29 cellular contexts compared by ENCODE assay signal in the genomic region with DNA sequence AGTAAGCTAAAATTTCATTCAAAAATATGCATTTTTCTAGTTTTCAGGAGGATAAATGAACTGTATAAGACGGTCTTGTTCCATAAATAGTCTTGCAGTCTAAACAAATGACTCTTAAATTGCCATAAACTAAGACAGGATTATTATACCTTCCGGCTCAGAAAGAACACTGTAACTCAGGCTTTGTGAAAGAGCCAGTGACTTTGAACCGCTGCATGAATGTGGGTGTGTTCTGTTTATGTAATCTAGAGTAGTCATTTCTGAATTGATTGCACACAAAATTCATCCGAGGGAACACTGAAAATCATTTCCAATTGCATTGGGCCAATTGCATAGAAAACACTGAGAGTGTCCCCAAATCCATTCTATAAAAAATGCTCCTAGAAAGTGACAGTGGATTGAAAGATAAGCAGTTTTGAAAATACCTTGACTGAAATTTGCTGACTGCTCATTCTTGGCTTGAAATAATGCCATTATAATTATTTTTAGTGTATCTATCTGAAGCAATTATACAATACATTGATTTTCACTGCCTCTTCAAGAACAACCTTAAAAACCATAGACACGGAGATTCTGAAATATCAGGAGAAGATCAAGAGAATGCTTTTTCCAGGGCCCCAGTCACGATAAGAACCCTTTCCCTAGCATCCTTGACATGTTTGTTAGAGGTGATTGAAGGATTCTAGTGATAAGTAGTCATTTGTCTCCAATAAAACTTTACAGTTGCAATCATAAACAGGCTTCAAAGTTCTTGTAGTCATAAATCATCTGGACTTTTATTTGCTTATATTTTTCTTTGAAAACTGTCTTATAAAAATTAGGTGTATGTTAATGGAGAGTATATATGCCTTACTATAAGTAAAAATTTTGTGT. TPM values are rescaled to one million over a fixed set of nuclear protein-coding genes. Genes with fewer than 3 reads are reported as not detected.
"Had no signal": no experiment of that assay in that cellular context is flagged by ENCODE, and none has a peak within 500 bp of the region (broad histone marks: within the 10 kb centered on the region; RNA-seq: fewer than 3 reads in every experiment).

No MANE protein-coding gene starts in this region.

- FAIRE-seq: colon, endometrium, frontal cortex, islet of Langerhans had no signal

- H3K27me3 ChIP-seq: esophagus squamous epithelium, right atrium auricular region, upper lobe of left lung, vagina had no signal

- H3K9me3 ChIP-seq: esophagus squamous epithelium, right atrium auricular region, upper lobe of left lung, vagina had no signal

- DNase-seq: activated B cell treated with CpG ODN at 0.5 μM for 24 hours; activated CD4-positive, alpha-beta T cell treated with anti-CD3 and anti-CD28 coated beads, Interleukin-2, amount 50 U/mL, for 1 hour; activated CD8-positive, alpha-beta T cell treated with anti-CD3 and anti-CD28 coated beads for 36 hours; activated gamma-delta T cell treated with Interleukin-2 at 50 U/mL for 16 hours; activated naive CD4-positive, alpha-beta T cell treated with anti-CD3 and anti-CD28 coated beads, Interleukin-2, amount 50 U/mL, for 16 hours; activated T-cell treated with anti-CD3 and anti-CD28 coated beads, Interleukin-2, amount 50 U/mL, for 4 hours; amygdala; dermis blood vessel endothelial cell; effector CD4-positive, alpha-beta T cell; esophagus squamous epithelium; left ventricle myocardium inferior; stimulated activated CD4-positive, alpha-beta T cell treated with anti-CD3 and anti-CD28 coated beads, Interleukin-12 subunit alpha, Interleukin-12 subunit beta, amount 100 ng/mL, for 4 hours; stimulated activated CD4-positive, alpha-beta T cell treated with anti-CD3 and anti-CD28 coated beads, Interleukin-4, amount 100 ng/mL, for 1 hour; substantia nigra; upper lobe of left lung had no signal

- ATAC-seq: activated CD8-positive, alpha-beta T cell treated with anti-CD3 and anti-CD28 coated beads for 36 hours; activated T-cell treated with anti-CD3 and anti-CD28 coated beads, Interleukin-2, amount 50 U/mL, for 4 hours; activated T-helper 17 cell treated with anti-CD3 and anti-CD28 coated beads, Interleukin-2, amount 50 U/mL, for 72 hours; natural killer cell treated with Interleukin-12 subunit alpha and Interleukin-12 subunit beta and Interleukin-15 and Interleukin-18, amount 100 ng/mL, for 72 hours had no signal

- H3K4me3 ChIP-seq: esophagus squamous epithelium, left ventricle myocardium inferior, lung, right atrium auricular region, upper lobe of left lung, vagina had no signal

- H3K36me3 ChIP-seq: esophagus squamous epithelium, left ventricle myocardium inferior, right atrium auricular region, upper lobe of left lung, vagina had no signal

- H3K4me1 ChIP-seq: esophagus squamous epithelium, left ventricle myocardium inferior, right atrium auricular region, upper lobe of left lung, vagina had no signal

- H3K27ac ChIP-seq: epithelial cell of prostate, esophagus squamous epithelium, left ventricle myocardium inferior, right atrium auricular region, upper lobe of left lung, vagina had no signal

RNA-seq across cellular contexts. Expression of a gene that starts 55.4 kb away (rescaled TPM):
- total RNA-seq: activated B cell treated with CpG ODN at 0.5 μM for 24 hours; activated CD8-positive, alpha-beta T cell treated with anti-CD3 and anti-CD28 coated beads for 36 hours; activated T-cell treated with anti-CD3 and anti-CD28 coated beads, Interleukin-2, amount 50 U/mL, for 4 hours; activated T-helper 17 cell treated with anti-CD3 and anti-CD28 coated beads, Interleukin-2, amount 50 U/mL, for 72 hours; dermis blood vessel endothelial cell; esophagus squamous epithelium; left ventricle myocardium inferior; mononuclear cell; myocyte; natural killer cell treated with Interleukin-12 subunit alpha and Interleukin-12 subunit beta and Interleukin-15 and Interleukin-18, amount 100 ng/mL, for 72 hours; omental fat pad; pulmonary artery endothelial cell; right atrium auricular region; upper lobe of left lung; vagina had no signal
- polyA plus RNA-seq: lung had no signal
